In genomic region chr12:120903382-120903817, GRCh38 we compare ENCODE assay signal across 8 cellular contexts. TPM values are rescaled to one million over a fixed set of nuclear protein-coding genes. Genes with fewer than 3 reads are reported as not detected.
DNase-seq lines count a peak whose midpoint lies in the region; ATAC-seq and TF ChIP-seq lines count a peak whose summit lies in the region.

No MANE protein-coding gene starts in this region.

- no peaks in the 10 kb centered on the region for H3K27me3 Mint-ChIP-seq in activated naive CD8-positive, alpha-beta T cell treated with anti-CD3 and anti-CD28 coated beads, Interleukin-2, amount 10 ng/mL, durations not matched to agents 7 days and 5 days

- H3K27ac ChIP-seq in left ventricle myocardium inferior (replicated peaks) (peak overlapping the region; percentile 97), uterus (peak overlapping the region; percentile 85 to 91)

- peaks cover 62% of the 10 kb centered on the region for H3K4me1 ChIP-seq in left ventricle myocardium inferior
- H3K4me1 ChIP-seq in uterus: no peaks in the 10 kb centered on the region

- intact Hi-C loops in left ventricle myocardium inferior (cut with micrococcal nuclease) (no loop called here), uterus (cut with DNase I; ENCODE audit: low total_unique reads) (no loop called here)

- H3K36me3 ChIP-seq in left ventricle myocardium inferior: no peaks in the 10 kb centered on the region
- no peaks in the 10 kb centered on the region for H3K36me3 ChIP-seq in uterus

- TF ChIP-seq POLR2A in GM18951 (IDR thresholded peaks at IDR 0.05; ENCODE audit: extremely low read depth, insufficient read depth, insufficient read length) (peak; percentile 46), uterus (IDR thresholded peaks at IDR 0.05) (no peak)

- H3K9me3 Mint-ChIP-seq in activated naive CD8-positive, alpha-beta T cell treated with anti-CD3 and anti-CD28 coated beads, Interleukin-2, amount 10 ng/mL, durations not matched to agents 7 days and 5 days: no peaks in the 10 kb centered on the region

- H3K4me3 ChIP-seq in left ventricle myocardium inferior (peak overlapping the region; percentile 98), uterus (peak overlapping the region; percentile 92 to 100)

- H3K27me3 ChIP-seq in left ventricle myocardium inferior (ENCODE audit: low read depth) (no peaks in the 10 kb centered on the region), uterus (no peaks in the 10 kb centered on the region)

- H3K4me3 Mint-ChIP-seq in activated naive CD8-positive, alpha-beta T cell treated with anti-CD3 and anti-CD28 coated beads, Interleukin-2, amount 10 ng/mL, durations not matched to agents 7 days and 5 days: peak overlapping the region; percentile 100

- H3K4me1 Mint-ChIP-seq in activated naive CD8-positive, alpha-beta T cell treated with anti-CD3 and anti-CD28 coated beads, Interleukin-2, amount 10 ng/mL, durations not matched to agents 7 days and 5 days: peaks cover 24% of the 10 kb centered on the region

- DNase-seq in AG20443 (ENCODE audit: low spot score) (peak; percentile 53), left ventricle myocardium inferior (peak; percentile 64), putamen (ENCODE audit: low spot score) (peak; percentile 42), uterus (peak; percentile 38 to 47)
- peak; percentile 73 for DNase-seq in activated naive CD8-positive, alpha-beta T cell treated with anti-CD3 and anti-CD28 coated beads, Interleukin-2, amount 10 ng/mL, durations not matched to agents 7 days and 5 days

- H3K36me3 Mint-ChIP-seq in activated naive CD8-positive, alpha-beta T cell treated with anti-CD3 and anti-CD28 coated beads, Interleukin-2, amount 10 ng/mL, durations not matched to agents 7 days and 5 days: peaks cover 12% of the 10 kb centered on the region

- in situ Hi-C loops in GM18951 (cut with MboI; ENCODE audit: low sequenced_read_pairs, unreplicated experiment): no loop called here

- H3K9me3 ChIP-seq in left ventricle myocardium inferior (replicated peaks) (no peaks in the 10 kb centered on the region), uterus (no peaks in the 10 kb centered on the region)

- peak; percentile 34 for ATAC-seq in HG03280 (IDR thresholded peaks at IDR 0.05; ENCODE audit: unreplicated experiment)
- ATAC-seq in SK-N-SH treated with all-trans-retinoic acid at 6 μM for 48 hours: peak; percentile 65
- peak; percentile 46 for ATAC-seq in activated naive CD8-positive, alpha-beta T cell treated with anti-CD3 and anti-CD28 coated beads, Interleukin-2, amount 10 ng/mL, durations not matched to agents 7 days and 5 days (ENCODE audit: low read depth)

- H3K27ac Mint-ChIP-seq in activated naive CD8-positive, alpha-beta T cell treated with anti-CD3 and anti-CD28 coated beads, Interleukin-2, amount 10 ng/mL, durations not matched to agents 7 days and 5 days: peak overlapping the region; percentile 94

- TF ChIP-seq CTCF in left ventricle myocardium inferior (IDR thresholded peaks at IDR 0.05; ENCODE audit: borderline replicate concordance): no peak
- no peak for TF ChIP-seq CTCF in uterus (IDR thresholded peaks at IDR 0.05)

- POLR2A ChIA-PET in activated naive CD8-positive, alpha-beta T cell treated with anti-CD3 and anti-CD28 coated beads, Interleukin-2, amount 10 ng/mL, durations not matched to agents 7 days and 5 days (lab: Charles Lee): interaction anchor here (0.5 to 2.6 kb wide), 8 partner anchors 12 to 57 kb away, joined by 3 to 27 read pairs (median 4); no protein-coding TSS in a partner anchor

TF ChIP-seq in SK-N-SH treated with all-trans-retinoic acid at 6 μM for 48 hours, 23 proteins besides CTCF, POLR2A, EP300 and RAD21:
- no peak for TF ChIP-seq CREB5 (CRISPR knock-in tag; IDR thresholded peaks at IDR 0.05; ENCODE audit: low read depth)
- no peak for TF ChIP-seq TCF4 (CRISPR knock-in tag; IDR thresholded peaks at IDR 0.05; ENCODE audit: borderline replicate concordance)
- TF ChIP-seq, protein P1, sequence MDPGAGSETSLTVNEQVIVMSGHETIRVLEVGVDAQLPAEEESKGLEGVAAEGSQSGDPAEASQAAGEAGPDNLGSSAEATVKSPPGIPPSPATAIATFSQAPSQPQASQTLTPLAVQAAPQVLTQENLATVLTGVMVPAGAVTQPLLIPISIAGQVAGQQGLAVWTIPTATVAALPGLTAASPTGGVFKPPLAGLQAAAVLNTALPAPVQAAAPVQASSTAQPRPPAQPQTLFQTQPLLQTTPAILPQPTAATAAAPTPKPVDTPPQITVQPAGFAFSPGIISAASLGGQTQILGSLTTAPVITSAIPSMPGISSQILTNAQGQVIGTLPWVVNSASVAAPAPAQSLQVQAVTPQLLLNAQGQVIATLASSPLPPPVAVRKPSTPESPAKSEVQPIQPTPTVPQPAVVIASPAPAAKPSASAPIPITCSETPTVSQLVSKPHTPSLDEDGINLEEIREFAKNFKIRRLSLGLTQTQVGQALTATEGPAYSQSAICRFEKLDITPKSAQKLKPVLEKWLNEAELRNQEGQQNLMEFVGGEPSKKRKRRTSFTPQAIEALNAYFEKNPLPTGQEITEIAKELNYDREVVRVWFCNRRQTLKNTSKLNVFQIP (CRISPR knock-in tag; IDR thresholded peaks at IDR 0.05; ENCODE audit: borderline replicate concordance, low read depth): no peak
- TF ChIP-seq ZC3H10 (CRISPR knock-in tag; IDR thresholded peaks at IDR 0.05): no peak
- TF ChIP-seq SNAI2 (CRISPR knock-in tag; IDR thresholded peaks at IDR 0.05): no peak
- TF ChIP-seq CSDC2 (CRISPR knock-in tag; IDR thresholded peaks at IDR 0.05): no peak
- TF ChIP-seq CSRNP3 (CRISPR knock-in tag; IDR thresholded peaks at IDR 0.05): no peak
- TF ChIP-seq TSHZ2 (CRISPR knock-in tag; IDR thresholded peaks at IDR 0.05): no peak
- TF ChIP-seq ZFP3 (CRISPR knock-in tag; IDR thresholded peaks at IDR 0.05): no peak
- TF ChIP-seq OSR1 (CRISPR knock-in tag; IDR thresholded peaks at IDR 0.05): no peak
- no peak for TF ChIP-seq ZFP30 (CRISPR knock-in tag; IDR thresholded peaks at IDR 0.05)

RNA-seq across cellular contexts. Expression of gene SPPL3, which starts 0.8 kb away (rescaled TPM):
- 10 to 100 TPM; 28.0 to 31.1 TPM for total RNA-seq in activated naive CD8-positive, alpha-beta T cell treated with anti-CD3 and anti-CD28 coated beads, Interleukin-2, amount 10 ng/mL, durations not matched to agents 7 days and 5 days
- total RNA-seq in left ventricle myocardium inferior (26.8 TPM), uterus (10 to 100 TPM in 3 of 4 donors, 1 to 10 TPM in 1; 5.4 to 82.7 (median 23.2) TPM)

Comparison
In these comparisons a context has a peak if more than half of its experiments do, and no peak if none do; other contexts are left out.
1. Peak in every context shown above with its lines: DNase-seq, ATAC-seq, H3K4me3 ChIP-seq and H3K27ac ChIP-seq.